Comparison of ENCODE assay signal across 8 cellular contexts in the genomic region with DNA sequence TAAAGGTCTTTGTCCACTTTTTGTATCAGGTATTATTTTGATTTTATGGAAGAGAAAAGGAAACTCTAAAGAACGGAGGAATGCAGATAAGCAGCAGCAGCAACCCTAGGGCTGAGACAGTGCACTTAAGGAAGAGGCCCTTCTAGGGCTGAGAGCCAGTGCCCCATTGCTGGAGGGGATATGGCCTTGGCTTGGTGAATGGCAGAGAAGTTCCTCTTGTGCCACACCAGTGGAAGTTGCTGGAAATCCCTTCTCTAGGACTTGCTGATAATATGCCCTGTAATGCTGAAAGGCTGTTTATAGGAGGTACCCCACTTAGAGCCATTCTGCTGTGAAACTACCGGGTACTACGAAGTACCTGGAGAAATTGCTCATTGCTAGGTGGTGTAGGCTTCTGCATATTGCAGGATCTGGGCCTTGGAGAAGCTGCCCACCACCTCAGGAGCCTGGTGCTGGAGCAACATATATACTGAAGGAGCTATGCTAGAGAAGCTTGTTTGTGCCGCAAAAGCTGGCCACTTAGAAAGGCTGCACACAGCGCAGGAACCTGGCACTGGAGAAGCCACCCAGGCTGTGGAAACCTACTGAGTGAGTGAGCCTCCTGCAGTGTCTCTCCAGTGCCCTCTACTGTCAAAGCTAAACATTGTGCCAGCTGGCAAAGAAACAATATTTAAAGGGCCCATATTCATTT. TPM values are rescaled to one million over a fixed set of nuclear protein-coding genes. Genes with fewer than 3 reads are reported as not detected.
DNase-seq lines count a peak whose midpoint lies in the region; ATAC-seq and TF ChIP-seq lines count a peak whose summit lies in the region.

No MANE protein-coding gene starts in this region.

- H3K36me3 ChIP-seq in ovary: no peaks in the 10 kb centered on the region
- H3K36me3 ChIP-seq in uterus: no peaks in the 10 kb centered on the region

- H3K27ac ChIP-seq in ovary (no peak overlapping the region), uterus (no peak overlapping the region)

- TF ChIP-seq POLR2A in ovary (IDR thresholded peaks at IDR 0.05) (no peak), uterus (IDR thresholded peaks at IDR 0.05) (no peak)

- H3K27ac Mint-ChIP-seq in activated T-helper 1 cell treated with anti-CD3 and anti-CD28 coated beads, Interleukin-12 subunit alpha, Interleukin-12 subunit beta, Interleukin-2, Interleukin-4 antibody, amounts not matched to agents 30 ng/mL and 10 ng/mL and 1 ng/mL, durations not matched to agents 14 hours and 24 hours and 36 hours: no peak overlapping the region

- peak; percentile 82 for DNase-seq in EH (ENCODE audit: low read depth)
- DNase-seq in Kasumi-1 (lab: John Stamatoyannopoulos, UW): peak; percentile 83 to 87
- DNase-seq in RKO (ENCODE audit: low spot score): peak; percentile 78
- peak; percentile 51 for DNase-seq in activated T-helper 1 cell treated with anti-CD3 and anti-CD28 coated beads, Interleukin-12 subunit alpha, Interleukin-12 subunit beta, Interleukin-2, Interleukin-4 antibody, amounts not matched to agents 30 ng/mL and 10 ng/mL and 1 ng/mL, durations not matched to agents 14 hours and 24 hours and 36 hours (ENCODE audit: low spot score)
- peak; percentile 59 for DNase-seq in fibroblast of the conjunctiva (ENCODE audit: low read depth)
- DNase-seq in ovary: peak; percentile 46 to 58 (median 56)
- DNase-seq in uterus: peak; percentile 48 to 58

- H3K27me3 Mint-ChIP-seq in activated T-helper 1 cell treated with anti-CD3 and anti-CD28 coated beads, Interleukin-12 subunit alpha, Interleukin-12 subunit beta, Interleukin-2, Interleukin-4 antibody, amounts not matched to agents 30 ng/mL and 10 ng/mL and 1 ng/mL, durations not matched to agents 14 hours and 24 hours and 36 hours (ENCODE audit: insufficient read depth): peaks cover 27% of the 10 kb centered on the region

- H3K4me3 Mint-ChIP-seq in activated T-helper 1 cell treated with anti-CD3 and anti-CD28 coated beads, Interleukin-12 subunit alpha, Interleukin-12 subunit beta, Interleukin-2, Interleukin-4 antibody, amounts not matched to agents 30 ng/mL and 10 ng/mL and 1 ng/mL, durations not matched to agents 14 hours and 24 hours and 36 hours: no peak overlapping the region

- H3K4me1 ChIP-seq in ovary (ENCODE audit: insufficient read depth): no peaks in the 10 kb centered on the region
- H3K4me1 ChIP-seq in uterus: no peaks in the 10 kb centered on the region

- WGBS in ovary, 3 donors: 51 to 68% (median 56%) methylated on average over 5 of the region's 5 CpGs

- H3K36me3 Mint-ChIP-seq in activated T-helper 1 cell treated with anti-CD3 and anti-CD28 coated beads, Interleukin-12 subunit alpha, Interleukin-12 subunit beta, Interleukin-2, Interleukin-4 antibody, amounts not matched to agents 30 ng/mL and 10 ng/mL and 1 ng/mL, durations not matched to agents 14 hours and 24 hours and 36 hours (ENCODE audit: low read depth): no peaks in the 10 kb centered on the region

- no peaks in the 10 kb centered on the region for H3K27me3 ChIP-seq in ovary
- no peaks in the 10 kb centered on the region for H3K27me3 ChIP-seq in uterus

- peaks cover 5% of the 10 kb centered on the region for H3K4me1 Mint-ChIP-seq in activated T-helper 1 cell treated with anti-CD3 and anti-CD28 coated beads, Interleukin-12 subunit alpha, Interleukin-12 subunit beta, Interleukin-2, Interleukin-4 antibody, amounts not matched to agents 30 ng/mL and 10 ng/mL and 1 ng/mL, durations not matched to agents 14 hours and 24 hours and 36 hours (ENCODE audit: low read depth)

- no peaks in the 10 kb centered on the region for H3K9me3 Mint-ChIP-seq in activated T-helper 1 cell treated with anti-CD3 and anti-CD28 coated beads, Interleukin-12 subunit alpha, Interleukin-12 subunit beta, Interleukin-2, Interleukin-4 antibody, amounts not matched to agents 30 ng/mL and 10 ng/mL and 1 ng/mL, durations not matched to agents 14 hours and 24 hours and 36 hours

- no peaks in the 10 kb centered on the region for H3K9me3 ChIP-seq in ovary
- no peaks in the 10 kb centered on the region for H3K9me3 ChIP-seq in uterus

- intact Hi-C loops in activated T-helper 1 cell treated with anti-CD3 and anti-CD28 coated beads, Interleukin-12 subunit alpha, Interleukin-12 subunit beta, Interleukin-2, Interleukin-4 antibody, amounts not matched to agents 30 ng/mL and 10 ng/mL and 1 ng/mL, durations not matched to agents 14 hours and 24 hours and 36 hours (cut with micrococcal nuclease): loop anchor here (1.0 to 10.0 kb wide), 8 partner anchors 9 to 808 kb away; partner anchors contain the start of gene STK10
- intact Hi-C loops in ovary (cut with DNase I) (loop anchor here in 3 of 4 donors (5.0 to 10.0 kb wide), 3 partner anchors 186 to 378 kb away; no protein-coding TSS in a partner anchor), uterus (cut with DNase I; ENCODE audit: low total_unique reads) (loop anchor here (5.0 kb wide), 1 partner anchor 191 kb away; no protein-coding TSS in a partner anchor)

- no peak for TF ChIP-seq EP300 in ovary (IDR thresholded peaks at IDR 0.05)

- peak; percentile 84 for ATAC-seq in GM21717 (IDR thresholded peaks at IDR 0.05; ENCODE audit: unreplicated experiment)

- TF ChIP-seq CTCF in ovary (IDR thresholded peaks at IDR 0.05) (peak; percentile 50 to 64 (median 55)), uterus (IDR thresholded peaks at IDR 0.05) (peak; percentile 68 to 83 (median 76))

- no peak overlapping the region for H3K4me3 ChIP-seq in ovary
- H3K4me3 ChIP-seq in uterus: no peak overlapping the region

RNA-seq across cellular contexts. Expression of gene UBTD2, which starts 9.6 kb away (rescaled TPM):
- total RNA-seq in activated T-helper 1 cell treated with anti-CD3 and anti-CD28 coated beads, Interleukin-12 subunit alpha, Interleukin-12 subunit beta, Interleukin-2, Interleukin-4 antibody, amounts not matched to agents 30 ng/mL and 10 ng/mL and 1 ng/mL, durations not matched to agents 14 hours and 24 hours and 36 hours: 5.0 and 6.1 TPM in 2 replicates
- 10 to 100 TPM; 21.4 to 31.5 (median 28.6) TPM for total RNA-seq in ovary
- 10 to 100 TPM; 17.0 to 29.2 TPM for polyA plus RNA-seq in ovary
- 100 to 1,000 TPM in 1 of 4 donors, 10 to 100 TPM in 2, 1 to 10 TPM in 1; 6.1 to 108 (median 32.2) TPM for total RNA-seq in uterus
